Comparison of ENCODE assay signal across 8 cellular contexts in the genomic region with DNA sequence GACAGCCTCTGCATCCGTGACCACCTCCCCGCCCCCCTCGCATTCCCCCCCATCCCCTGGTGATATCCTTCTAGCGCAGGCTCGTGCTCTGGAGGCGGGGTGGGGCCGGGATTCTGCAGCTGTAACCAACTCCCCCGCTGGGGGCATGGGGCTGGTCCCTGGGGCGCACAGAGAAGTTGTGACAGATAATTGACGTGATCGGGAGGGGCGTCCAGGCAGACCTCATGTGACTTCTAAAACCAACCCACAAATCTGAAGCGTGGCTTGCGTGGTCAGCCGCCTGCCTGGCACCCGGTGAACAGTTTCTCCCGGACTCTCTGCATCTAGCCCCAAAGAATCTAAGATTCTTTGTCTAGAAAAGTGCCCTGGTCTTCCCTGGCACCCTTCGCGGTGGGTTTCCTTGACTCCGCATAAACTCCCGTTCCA.
DNase-seq lines count a peak whose midpoint lies in the region; ATAC-seq, FAIRE-seq and TF ChIP-seq lines count a peak whose summit lies in the region.

No MANE protein-coding gene starts in this region.

- ATAC-seq in GM21528 (IDR thresholded peaks at IDR 0.05; ENCODE audit: low FRiP score, unreplicated experiment) = no peak

- no peaks in the 10 kb centered on the region for H4K20me1 ChIP-seq in astrocyte (ENCODE audit: insufficient read depth, low read length)

- peaks cover 8% of the 10 kb centered on the region for H3K27me3 Mint-ChIP-seq in astrocyte (ENCODE audit: low read depth, unreplicated experiment)

- no peak for TF ChIP-seq CTCF in astrocyte (IDR thresholded peaks at IDR 0.05; ENCODE audit: insufficient read depth, low read depth, low read length)

- DNase-seq in HTR-8/SVneo (ENCODE audit: insufficient read length, low spot score) (peak; percentile 36), astrocyte (ENCODE audit: low read depth) (peak; percentile 6), RCC 7860 (ENCODE audit: low spot score) (no peak), NCI-H187 (lab: John Stamatoyannopoulos, UW) (no peak), KBM-7 (no peak)

- FAIRE-seq in HTR-8/SVneo (lab: Jason Lieb, UNC) = no peak
- no peak for FAIRE-seq in astrocyte (lab: Jason Lieb, UNC)
- FAIRE-seq in RCC 7860 (lab: Jason Lieb, UNC) = no peak

- H2AFZ ChIP-seq in astrocyte (ENCODE audit: low read depth, low read length) = peak overlapping the region; percentile 97

- in situ Hi-C loops in KBM-7 (cut with MboI; ENCODE audit: low pct_unique_long_range_greater_than_20kb, low sequenced_read_pairs) = no loop called here

- peaks cover 5% of the 10 kb centered on the region for H3K36me3 Mint-ChIP-seq in astrocyte (ENCODE audit: low read depth, unreplicated experiment)

- H3K9me3 Mint-ChIP-seq in astrocyte (ENCODE audit: unreplicated experiment) = no peaks in the 10 kb centered on the region

- H3K36me3 ChIP-seq in astrocyte (ENCODE audit: insufficient read depth, low read length) = no peaks in the 10 kb centered on the region

- peak overlapping the region; percentile 93 for H3K4me3 Mint-ChIP-seq in astrocyte (ENCODE audit: unreplicated experiment)

- peak overlapping the region; percentile 95 for H3K4me2 ChIP-seq in astrocyte (ENCODE audit: low read length)

- no peak overlapping the region for H3K27ac ChIP-seq in astrocyte (ENCODE audit: low read depth, low read length)
- H3K27ac ChIP-seq in skin epidermis = peak overlapping the region in 18 of 21 experiments; percentile 9 to 92 (median 74)

- H3K79me2 ChIP-seq in astrocyte (ENCODE audit: insufficient read depth, low read length) = no peaks in the 10 kb centered on the region

- peaks cover 14% of the 10 kb centered on the region for H3K4me1 Mint-ChIP-seq in astrocyte (ENCODE audit: low read depth, unreplicated experiment)

- peak overlapping the region; percentile 64 for H3K4me3 ChIP-seq in astrocyte (ENCODE audit: insufficient read depth, low read depth, low read length)
- H3K4me3 ChIP-seq in iPS-18c (ENCODE audit: insufficient read depth, low read depth, low read length) = peak overlapping the region; percentile 70
- H3K4me3 ChIP-seq in skin epidermis = peak overlapping the region; percentile 26 to 47 (median 37)

- no peaks in the 10 kb centered on the region for H3K27me3 ChIP-seq in astrocyte (ENCODE audit: insufficient read depth, low read length)

- peak overlapping the region; percentile 97 for H3K27ac Mint-ChIP-seq in astrocyte (ENCODE audit: unreplicated experiment)

- H3K9ac ChIP-seq in astrocyte (ENCODE audit: low read length) = peak overlapping the region; percentile 58

- peaks cover 7% of the 10 kb centered on the region for H3K4me1 ChIP-seq in astrocyte (ENCODE audit: insufficient read depth, low read length)

- H3K9me3 ChIP-seq in astrocyte (ENCODE audit: insufficient read depth, low read depth, low read length) (no peaks in the 10 kb centered on the region), iPS-18c (ENCODE audit: control insufficient read depth, insufficient read depth, low read length) (peaks cover 6% of the 10 kb centered on the region)

Comparison
In these comparisons a context has a peak if more than half of its experiments do, and no peak if none do; other contexts are left out.
1. DNase-seq: peak in HTR-8/SVneo (single experiment) and astrocyte (single experiment); none in RCC 7860 (single experiment), NCI-H187 (0 of 2) and KBM-7 (single experiment).
2. Peak in every context shown above with its lines, with median percentiles within 50 percentile points of each other: H3K4me3 ChIP-seq.